ENCODE assay signal across 28 cellular contexts in genomic region chr1:110107867-110108469, GRCh38. TPM values are rescaled to one million over a fixed set of nuclear protein-coding genes. Genes with fewer than 3 reads are reported as not detected.
DNase-seq lines count a peak whose midpoint lies in the region; ATAC-seq and TF ChIP-seq lines count a peak whose summit lies in the region.
"Had no signal": no experiment of that assay in that cellular context is flagged by ENCODE, and none has a peak within 500 bp of the region (broad histone marks: within the 10 kb centered on the region; RNA-seq: fewer than 3 reads in every experiment).

No MANE protein-coding gene starts in this region.

- H3K79me2 ChIP-seq in SK-N-SH (ENCODE audit: insufficient read depth): no peaks in the 10 kb centered on the region

- H3K36me3 ChIP-seq in BE2C: no peaks in the 10 kb centered on the region
- no peaks in the 10 kb centered on the region for H3K36me3 ChIP-seq in SK-N-SH (replicated peaks in 1 of 2; ENCODE audit: control insufficient read depth in 1 of 2, insufficient read depth in 2 of 2, low read length in 1 of 2)
- no peaks in the 10 kb centered on the region for H3K36me3 ChIP-seq in H7 (replicated peaks; ENCODE audit: control insufficient read depth, insufficient read depth, low read length)
- H3K36me3 ChIP-seq: BLaER1, SJSA1 had no signal

- TF ChIP-seq RAD21 in SK-N-SH (IDR thresholded peaks at IDR 0.05; ENCODE audit: low read length): no peak

- no peaks in the 10 kb centered on the region for H4K20me1 ChIP-seq in SK-N-SH (ENCODE audit: insufficient read depth)
- H4K20me1 ChIP-seq: BLaER1 had no signal

- H3F3A ChIP-seq in SK-N-SH (replicated peaks; ENCODE audit: insufficient read depth): no peaks in the 10 kb centered on the region

- H3K27ac ChIP-seq in SK-N-SH (ENCODE audit: low read depth in 2 of 2, low read length in 1 of 2): peak overlapping the region in 1 of 2 experiments; percentile 79; a peak in 2 of 4 replicates
- H3K27ac ChIP-seq: BLaER1, HL-60, SJSA1 had no signal

- H3K4me2 ChIP-seq in SK-N-SH: no peak overlapping the region
- H3K4me2 ChIP-seq: BLaER1, GM23338 had no signal

- WGBS in SK-N-SH (ENCODE audit: low lambda C conversion rate): 59% methylated on average over 6 of the region's 7 CpGs

- TF ChIP-seq CTCF in BE2C (IDR thresholded peaks at IDR 0.05; ENCODE audit: low read depth, low read length) (no peak), SK-N-SH (IDR thresholded peaks at IDR 0.05) (no peak)

- H3K4me1 ChIP-seq in BE2C (peaks cover 27% of the 10 kb centered on the region), SK-N-SH (ENCODE audit: control insufficient read depth in 1 of 2, insufficient read depth in 2 of 2, low read depth in 1 of 2, low read length in 1 of 2) (peaks cover 0 to 65% of the 10 kb centered on the region in 2 experiments; a peak in 1 of 4 replicates)
- H3K4me1 ChIP-seq: SJSA1 had no signal

- H3K9me3 ChIP-seq in BE2C (no peaks in the 10 kb centered on the region), SK-N-SH (no peaks in the 10 kb centered on the region)
- H3K9me3 ChIP-seq: BLaER1, SJSA1 had no signal

- no peak for ATAC-seq in HG02870 (IDR thresholded peaks at IDR 0.05; ENCODE audit: unreplicated experiment)
- ATAC-seq: GM23338, PC-3 had no signal

- H3K9me2 ChIP-seq in SK-N-SH: no peaks in the 10 kb centered on the region

- no peak overlapping the region for H3K9ac ChIP-seq in SK-N-SH
- H3K9ac ChIP-seq: BLaER1 had no signal

- peak in 1 of 2 experiments; percentile 74; a peak in 1 of 4 replicates for TF ChIP-seq EP300 in SK-N-SH (IDR thresholded peaks at IDR 0.05; ENCODE audit: borderline replicate concordance in 1 of 2, low read depth in 1 of 2, low read length in 1 of 2)

- CTCF ChIA-PET in SK-N-SH (lab: Yijun Ruan, JAX): interaction anchor here (0.7 to 51.7 kb wide), 8 partner anchors 9 to 388 kb away, joined by 4 to 1768 read pairs (median 6); partner anchors contain the start of gene STRIP1

- no peak overlapping the region for H2AFZ ChIP-seq in SK-N-SH (ENCODE audit: low read depth)
- H2AFZ ChIP-seq: GM23338 had no signal

- H3K27me3 ChIP-seq in BE2C (no peaks in the 10 kb centered on the region), SK-N-SH (ENCODE audit: insufficient read depth) (0 out of 2 replicates have a peak, but pooled peaks cover under 1% of the 10 kb centered on the region), H7 (ENCODE audit: control insufficient read depth, insufficient read depth, low read length) (no peaks in the 10 kb centered on the region; the same call in 1 of the 2 replicates)
- H3K27me3 ChIP-seq: BLaER1, SJSA1 had no signal

- peak; percentile 51 for DNase-seq in NCI-H146 (lab: John Stamatoyannopoulos, UW)
- DNase-seq in NCI-H146 treated with DMSO at 0.1 percent for 48 hours (lab: John Stamatoyannopoulos, UW; ENCODE audit: unreplicated experiment): no peak
- peak; percentile 55 for DNase-seq in BE2C
- no peak for DNase-seq in SK-N-SH
- DNase-seq in left kidney (ENCODE audit: low read depth, low spot score): peak; percentile 38
- no peak for DNase-seq in kidney glomerular epithelial cell (lab: John Stamatoyannopoulos, UW)
- no peak for DNase-seq in H7
- DNase-seq: CD4-positive, CD25-positive, alpha-beta regulatory T cell; DMS153; DND-41; HCEC 1CT; MV-4-11; NCI-H187 treated with DMSO at 0.1 percent for 48 hours; NCI-H2171 treated with DMSO at 0.1 percent for 48 hours; NCI-H345; NCI-H510A treated with DMSO at 0.1 percent for 48 hours; NCI-H82; NK-92 treated with Interleukin-12 subunit alpha and Interleukin-12 subunit beta, amount 100 ng/mL, for 24 hours; PC-3 had no signal

- H3K4me3 ChIP-seq in BE2C (ENCODE audit: low read depth, low read length) (no peak overlapping the region), SK-N-SH (ENCODE audit: low read depth in 2 of 2, low read length in 1 of 2) (no peak overlapping the region), H7 (ENCODE audit: insufficient read depth, low read depth, low read length) (no peak overlapping the region)
- H3K4me3 ChIP-seq: BLaER1, GM23338, SJSA1 had no signal

- POLR2A ChIA-PET in SK-N-SH (lab: Yijun Ruan, JAX): interaction anchor here (1.0 kb wide), 1 partner anchor 57 kb away, joined by 3 read pairs; no protein-coding TSS in a partner anchor

TF ChIP-seq in SK-N-SH, 30 proteins besides CTCF, POLR2A, EP300 and RAD21:
- peak; percentile 70; the same call in 1 of the 2 replicates for TF ChIP-seq FOXJ3 (CRISPR knock-in tag; IDR thresholded peaks at IDR 0.05)
- no peak for TF ChIP-seq YY1 (IDR thresholded peaks at IDR 0.05; ENCODE audit: low read depth)
- TF ChIP-seq CHD2 (IDR thresholded peaks at IDR 0.05; ENCODE audit: low read length, partially characterized antibody): no peak
- no peak for TF ChIP-seq JUND (IDR thresholded peaks at IDR 0.05)
- TF ChIP-seq ELF1 (IDR thresholded peaks at IDR 0.05): no peak
- TF ChIP-seq GATA2 (CRISPR knock-in tag; IDR thresholded peaks at IDR 0.05): peak; percentile 70
- TF ChIP-seq EZH2phosphoT487 (IDR thresholded peaks at IDR 0.05; ENCODE audit: borderline replicate concordance, low read depth): no peak

RNA-seq across cellular contexts. Expression of gene UBL4B, which starts 4.3 kb away (rescaled TPM):
- polyA plus RNA-seq in BE2C (2012; ENCODE audit: insufficient read depth, insufficient read length, low read depth): 0.49 TPM
- not detected in 2 replicates for polyA plus RNA-seq in SK-N-SH (2012; rRNA removed)
- not detected in 2 replicates for polyA plus RNA-seq in SK-N-SH (2012; cell fraction: cytosol; rRNA removed)
- 0.06 TPM in 1 of 2 replicates, not detected in the other for polyA plus RNA-seq in SK-N-SH (2012; cell fraction: nucleus; rRNA removed)
- not detected in 2 replicates for total RNA-seq in H7 (2014; rRNA removed; shearing (Covaris generic))
- total RNA-seq: CD4-positive, CD25-positive, alpha-beta regulatory T cell; GM23338; LHCN-M2; MCF 10A; SJSA1; T-helper 1 cell treated with Interleukin-12 subunit alpha and Interleukin-12 subunit beta and Interleukin-4 antibody, amounts not matched to agents 30 ng/mL and 1 ng/mL, for 36 hours had no signal
- polyA plus RNA-seq: CD4-positive, CD25-positive, alpha-beta regulatory T cell; GM23338 had no signal

RNA-seq across cellular contexts. Expression of gene ALX3, which starts 37.5 kb away (rescaled TPM):
- polyA plus RNA-seq in BE2C (2012; ENCODE audit: insufficient read depth, insufficient read length, low read depth): not detected
- not detected in 2 replicates for polyA plus RNA-seq in SK-N-SH (2012; rRNA removed)
- polyA plus RNA-seq in SK-N-SH (2012; cell fraction: cytosol; rRNA removed): not detected in 2 replicates
- not detected in 2 replicates for polyA plus RNA-seq in SK-N-SH (2012; cell fraction: nucleus; rRNA removed)
- total RNA-seq in H7 (2014; rRNA removed; shearing (Covaris generic)): 0.35 TPM in 1 of 2 replicates, not detected in the other
- total RNA-seq: A172; CD4-positive, CD25-positive, alpha-beta regulatory T cell; GM23338; LHCN-M2; MCF 10A; PC-3; SJSA1; T-helper 1 cell treated with Interleukin-12 subunit alpha and Interleukin-12 subunit beta and Interleukin-4 antibody, amounts not matched to agents 30 ng/mL and 1 ng/mL, for 36 hours had no signal
- polyA plus RNA-seq: CD4-positive, CD25-positive, alpha-beta regulatory T cell; GM23338 had no signal

RNA-seq across cellular contexts. Expression of gene SLC6A17, which starts 42.3 kb away (rescaled TPM):
- 15.5 TPM for polyA plus RNA-seq in BE2C (2012; ENCODE audit: insufficient read depth, insufficient read length, low read depth)
- polyA plus RNA-seq in SK-N-SH (2012; rRNA removed): 0.62 and 0.67 TPM in 2 replicates
- polyA plus RNA-seq in SK-N-SH (2012; cell fraction: cytosol; rRNA removed): 0.28 and 0.46 TPM in 2 replicates
- polyA plus RNA-seq in SK-N-SH (2012; cell fraction: nucleus; rRNA removed): 2.0 and 2.1 TPM in 2 replicates
- 0.17 and 0.22 TPM in 2 replicates for total RNA-seq in H7 (2014; rRNA removed; shearing (Covaris generic))
- total RNA-seq: CD4-positive, CD25-positive, alpha-beta regulatory T cell; MCF 10A; PC-3; T-helper 1 cell treated with Interleukin-12 subunit alpha and Interleukin-12 subunit beta and Interleukin-4 antibody, amounts not matched to agents 30 ng/mL and 1 ng/mL, for 36 hours had no signal
- polyA plus RNA-seq: CD4-positive, CD25-positive, alpha-beta regulatory T cell had no signal

Comparison
In these comparisons a context has a peak if more than half of its experiments do, and no peak if none do; other contexts are left out.
1. DNase-seq: peak in NCI-H146 (single experiment), BE2C (single experiment) and left kidney (single experiment); none in NCI-H146 treated with DMSO at 0.1 percent for 48 hours (single experiment), SK-N-SH (single experiment), kidney glomerular epithelial cell (single experiment) and H7 (single experiment).